11 cellular contexts compared by ENCODE assay signal in genomic region chr14:81172881-81173280, GRCh38.
DNase-seq lines count a peak whose midpoint lies in the region; ATAC-seq lines count a peak whose summit lies in the region.
"Had no signal": no experiment of that assay in that cellular context is flagged by ENCODE, and none has a peak within 500 bp of the region (broad histone marks: within the 10 kb centered on the region; RNA-seq: fewer than 3 reads in every experiment).

No MANE protein-coding gene starts in this region.

- no peaks in the 10 kb centered on the region for H3K27me3 Mint-ChIP-seq in stimulated activated naive B cell treated with anti-CD40 and anti-IgM and Interleukin-4, amounts not matched to agents 10 μg/mL and 1 μg/mL and 100 μg/mL, for 72 hours

- no peaks in the 10 kb centered on the region for H3K9me3 Mint-ChIP-seq in stimulated activated naive B cell treated with anti-CD40 and anti-IgM and Interleukin-4, amounts not matched to agents 10 μg/mL and 1 μg/mL and 100 μg/mL, for 72 hours

- peak overlapping the region; percentile 42 for H3K27ac Mint-ChIP-seq in stimulated activated naive B cell treated with anti-CD40 and anti-IgM and Interleukin-4, amounts not matched to agents 10 μg/mL and 1 μg/mL and 100 μg/mL, for 72 hours

- no peak overlapping the region for H3K4me3 Mint-ChIP-seq in stimulated activated naive B cell treated with anti-CD40 and anti-IgM and Interleukin-4, amounts not matched to agents 10 μg/mL and 1 μg/mL and 100 μg/mL, for 72 hours

- peaks cover 15 to 23% of the 10 kb centered on the region in 2 donors for H3K36me3 Mint-ChIP-seq in stimulated activated naive B cell treated with anti-CD40 and anti-IgM and Interleukin-4, amounts not matched to agents 10 μg/mL and 1 μg/mL and 100 μg/mL, for 72 hours

- peaks cover 26 to 50% of the 10 kb centered on the region in 2 donors for H3K4me1 Mint-ChIP-seq in stimulated activated naive B cell treated with anti-CD40 and anti-IgM and Interleukin-4, amounts not matched to agents 10 μg/mL and 1 μg/mL and 100 μg/mL, for 72 hours

- ATAC-seq in GM18907 (IDR thresholded peaks at IDR 0.05; ENCODE audit: unreplicated experiment) (peak; percentile 23), HG02610 (IDR thresholded peaks at IDR 0.05; ENCODE audit: unreplicated experiment) (peak; percentile 23), HG03565 (IDR thresholded peaks at IDR 0.05; ENCODE audit: unreplicated experiment) (peak; percentile 25)
- no peak for ATAC-seq in stimulated activated naive B cell treated with anti-CD40 and anti-IgM and Interleukin-4, amounts not matched to agents 10 μg/mL and 1 μg/mL and 100 μg/mL, for 72 hours (replicated peaks)

- DNase-seq in stimulated activated naive B cell treated with anti-CD40 and anti-IgM and Interleukin-4, amounts not matched to agents 10 μg/mL and 1 μg/mL and 100 μg/mL, for 72 hours, result no peak
- DNase-seq in 8988T (no peak), iPS-NIHi7 (ENCODE audit: extremely low spot score) (no peak)
- no peak for DNase-seq in stimulated activated CD4-positive, alpha-beta T cell treated with anti-CD3 and anti-CD28 coated beads, Interleukin-1b, Interleukin-23, amount 100 ng/mL, for 48 hours
- DNase-seq: activated CD4-positive, alpha-beta T cell treated with anti-CD3 and anti-CD28 coated beads for 4 hours; cortex of kidney; NCI-H1436; stimulated activated CD4-positive, alpha-beta T cell treated with anti-CD3 and anti-CD28 coated beads, Interleukin-15, amount 100 ng/mL, for 24 hours had no signal

Comparison
In these comparisons a context has a peak if more than half of its experiments do, and no peak if none do; other contexts are left out.
1. ATAC-seq: peak in GM18907 (single experiment), HG02610 (single experiment) and HG03565 (single experiment); none in stimulated activated naive B cell treated with anti-CD40 and anti-IgM and Interleukin-4, amounts not matched to agents 10 μg/mL and 1 μg/mL and 100 μg/mL, for 72 hours (0 of 2).